Comparison of ENCODE assay signal across 20 cellular contexts in the genomic region with DNA sequence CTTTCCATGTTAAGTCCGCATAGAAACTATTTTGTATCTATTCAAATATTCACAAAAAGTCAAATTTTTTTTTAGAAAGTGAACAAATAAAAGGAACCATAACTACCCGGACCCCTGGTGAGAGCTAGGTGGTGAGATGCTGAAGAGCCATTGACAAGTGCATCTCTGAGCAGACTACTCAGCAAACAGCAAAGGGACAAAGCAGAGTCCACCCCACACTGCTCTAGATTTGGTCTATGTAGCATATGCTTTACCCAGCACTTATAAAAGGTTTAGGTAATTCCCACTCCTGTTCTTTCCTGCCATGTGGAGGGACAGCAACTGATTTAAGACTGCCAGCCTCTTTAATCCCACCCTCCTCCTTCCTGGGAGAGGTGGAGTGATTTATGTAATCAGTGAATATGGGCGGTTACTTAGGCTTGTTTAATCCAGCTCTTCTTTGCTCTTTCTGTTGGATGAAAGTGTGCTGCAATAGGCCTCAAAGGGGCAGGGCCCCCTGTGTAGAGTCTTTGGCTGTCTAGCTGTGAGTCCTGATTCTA.
DNase-seq lines count a peak whose midpoint lies in the region; ATAC-seq, FAIRE-seq and TF ChIP-seq lines count a peak whose summit lies in the region.
"Had no signal": no experiment of that assay in that cellular context is flagged by ENCODE, and none has a peak within 500 bp of the region (broad histone marks: within the 10 kb centered on the region; RNA-seq: fewer than 3 reads in every experiment).

No MANE protein-coding gene starts in this region.

- H2BK120ac ChIP-seq in trophoblast cell (ENCODE audit: insufficient read depth, low read length, poor library complexity), result no peak overlapping the region

- DNase-seq in DND-41, result no peak
- peak; percentile 97 for DNase-seq in NCI-H82 (lab: John Stamatoyannopoulos, UW)
- no peak for DNase-seq in HepG2 (ENCODE audit: low spot score)
- DNase-seq in SIG-M5 (lab: John Stamatoyannopoulos, UW), result no peak
- no peak for DNase-seq in trophoblast cell
- DNase-seq: CD8-positive, alpha-beta T cell; GF-D8; IMR-90; Kasumi-1; NCI-H1417 treated with DMSO at 0.1 percent for 48 hours; NCI-H1930; NCI-H2171 treated with DMSO at 0.1 percent for 48 hours; NCI-H526; PC-9; T-helper 2 cell had no signal

- TF ChIP-seq CTCF in C4-2B (conservative IDR thresholded peaks at IDR 0.05) (no peak), DND-41 (IDR thresholded peaks at IDR 0.05; ENCODE audit: borderline replicate concordance, extremely low read depth, low read length, poor library complexity, severe bottlenecking) (no peak), HepG2 (CRISPR knock-in tag; IDR thresholded peaks at IDR 0.05) (no peak)

- no peak overlapping the region for H3K18ac ChIP-seq in trophoblast cell (ENCODE audit: low read length)

- intact Hi-C loops in HepG2 (cut with micrococcal nuclease; ENCODE audit: unreplicated experiment), result no loop called here

- H3K4me3 ChIP-seq in DND-41 (ENCODE audit: low read depth in 1 of 2, low read length in 2 of 2) (no peak overlapping the region), HepG2 (replicated peaks in 1 of 3; ENCODE audit: insufficient read depth in 1 of 3, low read depth in 2 of 3, low read length in 3 of 3) (no peak overlapping the region), trophoblast cell (ENCODE audit: low read depth, low read length) (no peak overlapping the region)
- H3K4me3 ChIP-seq: PC-9, SJSA1 had no signal

- H2AFZ ChIP-seq in DND-41 (ENCODE audit: low read depth, low read length), result no peak overlapping the region
- H2AFZ ChIP-seq in HepG2 (ENCODE audit: low read length), result no peak overlapping the region
- no peak overlapping the region for H2AFZ ChIP-seq in trophoblast cell (ENCODE audit: insufficient read depth, low read length, poor library complexity)
- H2AFZ ChIP-seq: PC-9 had no signal

- POLR2A ChIA-PET in HepG2 (lab: Yijun Ruan, JAX), result interaction anchor here (1.1 kb wide), 1 partner anchor 8 kb away, joined by 3 read pairs; no protein-coding TSS in a partner anchor

- H3K9ac ChIP-seq in DND-41 (ENCODE audit: low read depth, low read length) (no peak overlapping the region), HepG2 (ENCODE audit: insufficient read depth, low read depth, low read length) (no peak overlapping the region), trophoblast cell (ENCODE audit: low read length) (no peak overlapping the region)

- TF ChIP-seq EP300 in HepG2 (IDR thresholded peaks at IDR 0.05; ENCODE audit: low read depth in 2 of 2, low read length in 2 of 2) (no peak), HepG2 (CRISPR knock-in tag; IDR thresholded peaks at IDR 0.05; ENCODE audit: borderline replicate concordance) (no peak)

- H3K27me3 ChIP-seq in DND-41 (ENCODE audit: insufficient read depth, low read length, poor library complexity) (no peaks in the 10 kb centered on the region), HepG2 (ENCODE audit: control insufficient read depth in 1 of 2, insufficient read depth in 2 of 2, low read length in 2 of 2) (no peaks in the 10 kb centered on the region), trophoblast cell (ENCODE audit: insufficient read depth, low read length) (no peaks in the 10 kb centered on the region)
- H3K27me3 ChIP-seq: SJSA1 had no signal

- no peaks in the 10 kb centered on the region for H3K79me1 ChIP-seq in trophoblast cell (ENCODE audit: low read length)

- H3K23ac ChIP-seq in trophoblast cell (ENCODE audit: low read length), result no peak overlapping the region

- no peak for TF ChIP-seq POLR2A in HepG2 (IDR thresholded peaks at IDR 0.05; ENCODE audit: insufficient read depth in 1 of 2, low read depth in 2 of 2, low read length in 2 of 2)

- CTCF ChIA-PET in HepG2 (lab: Yijun Ruan, JAX; ENCODE audit: low intra/inter-chr PET ratio, low total read pairs), result no interaction called here

- H3K27ac ChIP-seq in C4-2B (peak overlapping the region; percentile 52), DND-41 (ENCODE audit: low read length) (no peak overlapping the region), HepG2 (ENCODE audit: extremely low read length, insufficient read depth, low read length) (no peak overlapping the region), trophoblast cell (ENCODE audit: low read depth, low read length) (no peak overlapping the region)
- H3K27ac ChIP-seq: PC-9, SJSA1 had no signal

- 58% methylated on average over 3 of the region's 3 CpGs for WGBS in HepG2 (ENCODE audit: low lambda C conversion rate)
- no CpG with 5 or more reads among the region's 3 CpGs for WGBS in trophoblast cell (ENCODE audit: extremely low coverage, insufficient coverage, insufficient read length)

- H4K20me1 ChIP-seq in DND-41 (ENCODE audit: insufficient read depth, low read length) (no peaks in the 10 kb centered on the region), HepG2 (ENCODE audit: insufficient read depth, low read length) (no peaks in the 10 kb centered on the region; the same call in 1 of the 2 replicates)

- no peak overlapping the region for H3K4me2 ChIP-seq in DND-41 (ENCODE audit: insufficient read depth, low read length)
- no peak overlapping the region for H3K4me2 ChIP-seq in HepG2 (ENCODE audit: low read depth, low read length)
- no peak overlapping the region for H3K4me2 ChIP-seq in trophoblast cell (ENCODE audit: low read length)
- H3K4me2 ChIP-seq: PC-9 had no signal

- H3K36me3 ChIP-seq in DND-41 (ENCODE audit: insufficient read depth, low read length) (no peaks in the 10 kb centered on the region), HepG2 (replicated peaks in 1 of 2; ENCODE audit: control insufficient read depth in 1 of 2, insufficient read depth in 2 of 2, low read length in 2 of 2) (0 out of 5 replicates have a peak, but pooled peaks cover 0 to 1% of the 10 kb centered on the region in 2 experiments), trophoblast cell (ENCODE audit: control insufficient read depth in 1 of 2, insufficient read depth in 2 of 2, low read length in 2 of 2) (no peaks in the 10 kb centered on the region)
- H3K36me3 ChIP-seq: SJSA1 had no signal

- no TSS peak for BruUV-seq in HepG2 (replicated peaks; lab: Mats Ljungman, UMichigan)

- H4K12ac ChIP-seq in trophoblast cell (ENCODE audit: low read depth, low read length), result no peak overlapping the region

- H4K91ac ChIP-seq in trophoblast cell (ENCODE audit: low read depth, low read length), result no peak overlapping the region

- no peaks in the 10 kb centered on the region for H3K79me2 ChIP-seq in DND-41 (ENCODE audit: insufficient read depth, low read length)
- no peaks in the 10 kb centered on the region for H3K79me2 ChIP-seq in HepG2 (ENCODE audit: insufficient read depth, low read length)
- no peaks in the 10 kb centered on the region for H3K79me2 ChIP-seq in trophoblast cell (ENCODE audit: control insufficient read depth, insufficient read depth, low read length, poor library complexity)

- H3K14ac ChIP-seq in trophoblast cell (ENCODE audit: low read length), result no peak overlapping the region

- no peak overlapping the region for H2BK12ac ChIP-seq in trophoblast cell (ENCODE audit: low read length)

- H4K8ac ChIP-seq in trophoblast cell (ENCODE audit: low read depth, low read length), result no peak overlapping the region

- ATAC-seq in DND-41 (ENCODE audit: insufficient read depth, low read depth), result peak; percentile 29; the same call in 1 of the 3 replicates
- ATAC-seq in HepG2, result peak; percentile 65
- no peak for ATAC-seq in GM18520 (IDR thresholded peaks at IDR 0.05; ENCODE audit: unreplicated experiment)
- ATAC-seq: CD8-positive, alpha-beta T cell had no signal

- H3K4me1 ChIP-seq in DND-41 (ENCODE audit: insufficient read depth, low read length) (no peaks in the 10 kb centered on the region), HepG2 (ENCODE audit: insufficient read depth, low read length) (peaks cover 26% of the 10 kb centered on the region), trophoblast cell (ENCODE audit: control insufficient read depth in 1 of 2, insufficient read depth in 2 of 2, low read length in 2 of 2) (no peaks in the 10 kb centered on the region)
- H3K4me1 ChIP-seq: SJSA1 had no signal

- H3K9me3 ChIP-seq in DND-41 (ENCODE audit: insufficient read depth, low read length, severe bottlenecking), result peaks cover 7% of the 10 kb centered on the region
- H3K9me3 ChIP-seq in HepG2 (ENCODE audit: low read length), result peaks cover 18% of the 10 kb centered on the region
- H3K9me3 ChIP-seq in trophoblast cell (ENCODE audit: insufficient read depth, low read depth, low read length), result peaks cover 3% of the 10 kb centered on the region
- H3K9me3 ChIP-seq: SJSA1 had no signal

- no peak for TF ChIP-seq RAD21 in HepG2 (CRISPR knock-in tag; IDR thresholded peaks at IDR 0.05)

- no peak for FAIRE-seq in HepG2 (lab: Jason Lieb, UNC)
- FAIRE-seq: D721Med, GM12892 had no signal

- no peak overlapping the region for H2BK5ac ChIP-seq in trophoblast cell (ENCODE audit: low read depth, low read length, poor library complexity)

- no peak overlapping the region for H3K4ac ChIP-seq in trophoblast cell (ENCODE audit: low read depth, low read length)

- in situ Hi-C loops in HepG2 (cut with HindIII; ENCODE audit: extremely low pct_ligation_motif_present, low pct_unique_long_range_greater_than_20kb), result no loop called here

- H2AK5ac ChIP-seq in trophoblast cell (ENCODE audit: low read length), result no peak overlapping the region

TF ChIP-seq in HepG2, 621 proteins besides CTCF, POLR2A, EP300 and RAD21 (continues in another document):
- TF ChIP-seq KLF11 (CRISPR knock-in tag; IDR thresholded peaks at IDR 0.05), result no peak
- TF ChIP-seq, protein P1, sequence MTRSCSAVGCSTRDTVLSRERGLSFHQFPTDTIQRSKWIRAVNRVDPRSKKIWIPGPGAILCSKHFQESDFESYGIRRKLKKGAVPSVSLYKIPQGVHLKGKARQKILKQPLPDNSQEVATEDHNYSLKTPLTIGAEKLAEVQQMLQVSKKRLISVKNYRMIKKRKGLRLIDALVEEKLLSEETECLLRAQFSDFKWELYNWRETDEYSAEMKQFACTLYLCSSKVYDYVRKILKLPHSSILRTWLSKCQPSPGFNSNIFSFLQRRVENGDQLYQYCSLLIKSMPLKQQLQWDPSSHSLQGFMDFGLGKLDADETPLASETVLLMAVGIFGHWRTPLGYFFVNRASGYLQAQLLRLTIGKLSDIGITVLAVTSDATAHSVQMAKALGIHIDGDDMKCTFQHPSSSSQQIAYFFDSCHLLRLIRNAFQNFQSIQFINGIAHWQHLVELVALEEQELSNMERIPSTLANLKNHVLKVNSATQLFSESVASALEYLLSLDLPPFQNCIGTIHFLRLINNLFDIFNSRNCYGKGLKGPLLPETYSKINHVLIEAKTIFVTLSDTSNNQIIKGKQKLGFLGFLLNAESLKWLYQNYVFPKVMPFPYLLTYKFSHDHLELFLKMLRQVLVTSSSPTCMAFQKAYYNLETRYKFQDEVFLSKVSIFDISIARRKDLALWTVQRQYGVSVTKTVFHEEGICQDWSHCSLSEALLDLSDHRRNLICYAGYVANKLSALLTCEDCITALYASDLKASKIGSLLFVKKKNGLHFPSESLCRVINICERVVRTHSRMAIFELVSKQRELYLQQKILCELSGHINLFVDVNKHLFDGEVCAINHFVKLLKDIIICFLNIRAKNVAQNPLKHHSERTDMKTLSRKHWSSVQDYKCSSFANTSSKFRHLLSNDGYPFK (CRISPR knock-in tag; IDR thresholded peaks at IDR 0.05; ENCODE audit: borderline replicate concordance), result no peak
- TF ChIP-seq SATB2 (CRISPR knock-in tag; IDR thresholded peaks at IDR 0.05), result no peak
- TF ChIP-seq ATF7-NPFF (CRISPR knock-in tag; IDR thresholded peaks at IDR 0.05; ENCODE audit: low read depth), result no peak
- no peak for TF ChIP-seq ZNF616 (CRISPR knock-in tag; IDR thresholded peaks at IDR 0.05; ENCODE audit: low read depth)
